Comparison of ENCODE assay signal across 1 cellular context in genomic region chr16:30122621-30123160, GRCh38.
TF ChIP-seq lines count a peak whose summit lies in the region.

No MANE protein-coding gene starts in this region.

TF ChIP-seq in K562, 482 proteins besides CTCF, POLR2A, EP300 and RAD21:
- TF ChIP-seq FOXM1 (IDR thresholded peaks at IDR 0.05; ENCODE audit: low read depth), result no peak
- no peak for TF ChIP-seq FOXM1 (CRISPR knock-in tag; IDR thresholded peaks at IDR 0.05; ENCODE audit: low read depth)
- no peak for TF ChIP-seq ZNF444 (CRISPR knock-in tag; IDR thresholded peaks at IDR 0.05)
- TF ChIP-seq ZNF766 (CRISPR knock-in tag; conservative IDR thresholded peaks at IDR 0.05), result 0 out of 2 replicates have a peak, but pooled peaks have one; percentile 34
- TF ChIP-seq PHF8 (IDR thresholded peaks at IDR 0.05; ENCODE audit: borderline replicate concordance, low read length), result peak; percentile 55; the same call in 1 of the 2 replicates
- TF ChIP-seq SMARCB1 (IDR thresholded peaks at IDR 0.05; ENCODE audit: insufficient read length, low read depth), result no peak
- TF ChIP-seq FOXK2 (conservative IDR thresholded peaks at IDR 0.05 in 1 of 2, IDR thresholded peaks at IDR 0.05 in 1 of 2; ENCODE audit: low read depth in 2 of 2), result no peak
- peak; percentile 84; the same call in 1 of the 2 replicates for TF ChIP-seq ZBTB7A (IDR thresholded peaks at IDR 0.05; ENCODE audit: borderline replicate concordance, control insufficient read depth, low read depth, low read length)
- no peak for TF ChIP-seq ZBTB8A (IDR thresholded peaks at IDR 0.05; ENCODE audit: partially characterized antibody)
- no peak for TF ChIP-seq MCM7 (IDR thresholded peaks at IDR 0.05)
- TF ChIP-seq MAZ (CRISPR knock-in tag; conservative IDR thresholded peaks at IDR 0.05 in 1 of 2, IDR thresholded peaks at IDR 0.05 in 1 of 2), result peak in 1 of 2 experiments; percentile 46; a peak in 2 of 4 replicates
- TF ChIP-seq XRCC5 (IDR thresholded peaks at IDR 0.05; ENCODE audit: low read depth, low read length), result no peak
- TF ChIP-seq CHD4 (IDR thresholded peaks at IDR 0.05; ENCODE audit: insufficient read depth, insufficient replicate concordance, low read depth, low read length, poor library complexity, severe bottlenecking), result peak; percentile 22
- no peak for TF ChIP-seq RBM39 (optimal IDR thresholded peaks at IDR 0.05; ENCODE audit: low read depth, low read length)
- TF ChIP-seq TSC22D4 (tag; IDR thresholded peaks at IDR 0.05), result no peak
- no peak for TF ChIP-seq CBX8 (IDR thresholded peaks at IDR 0.05; ENCODE audit: borderline replicate concordance, extremely low read depth, low read depth, low read length, poor library complexity, severe bottlenecking)
- TF ChIP-seq ZFP1 (CRISPR knock-in tag; IDR thresholded peaks at IDR 0.05), result no peak
- no peak for TF ChIP-seq MCM5 (IDR thresholded peaks at IDR 0.05; ENCODE audit: low read depth)
- TF ChIP-seq JUNB (CRISPR knock-in tag; conservative IDR thresholded peaks at IDR 0.05), result no peak
- TF ChIP-seq ZBTB49 (CRISPR knock-in tag; IDR thresholded peaks at IDR 0.05; ENCODE audit: borderline replicate concordance), result no peak
- no peak for TF ChIP-seq YY1 (IDR thresholded peaks at IDR 0.05; ENCODE audit: borderline replicate concordance in 1 of 3, control insufficient read depth in 1 of 3, extremely low read depth in 1 of 3, insufficient read depth in 3 of 3, insufficient read length in 1 of 3, insufficient replicate concordance in 2 of 3, low read depth in 1 of 3, low read length in 2 of 3)
- TF ChIP-seq XRCC4 (IDR thresholded peaks at IDR 0.05; ENCODE audit: extremely low read depth, insufficient read depth, insufficient read length), result no peak
- TF ChIP-seq ZBTB40 (IDR thresholded peaks at IDR 0.05), result 0 out of 2 replicates have a peak, but pooled peaks have one; percentile 21
- no peak for TF ChIP-seq ZBTB40 (CRISPR knock-in tag; IDR thresholded peaks at IDR 0.05)
- TF ChIP-seq MCM2 (IDR thresholded peaks at IDR 0.05; ENCODE audit: low read depth), result no peak
- no peak for TF ChIP-seq ZNF124 (CRISPR knock-in tag; IDR thresholded peaks at IDR 0.05)
- TF ChIP-seq EGR1 (conservative IDR thresholded peaks at IDR 0.05), result peak; percentile 73
